In the genomic region with DNA sequence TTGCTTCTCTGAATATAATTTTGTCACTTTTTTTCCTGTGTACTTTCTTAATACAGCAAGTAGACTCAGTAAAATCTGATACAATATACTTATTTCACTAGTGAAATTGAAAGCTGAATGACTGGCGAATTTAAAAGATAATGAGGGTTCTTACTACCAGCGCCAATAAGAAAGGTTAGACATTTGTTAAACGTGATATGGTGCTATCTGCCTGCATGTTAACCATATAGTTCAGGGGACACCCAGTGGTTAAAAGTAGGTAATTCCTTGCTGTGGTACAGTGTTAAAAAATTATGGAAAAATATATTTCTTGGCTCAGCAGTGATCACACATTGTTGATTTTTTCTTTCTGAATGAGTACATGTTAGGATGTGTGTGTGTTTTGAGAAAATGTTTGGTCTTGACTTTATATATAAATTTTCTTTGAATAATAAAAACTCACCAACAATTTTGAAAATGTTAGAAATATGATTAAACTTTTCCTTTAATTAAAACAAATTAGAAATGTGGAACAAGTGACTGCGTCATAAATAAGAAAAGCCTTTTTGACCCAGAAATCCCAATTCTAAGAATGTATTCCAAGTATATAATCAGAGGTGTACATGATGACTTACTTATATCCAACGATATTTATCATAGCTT, we compare ENCODE assay signal across 8 cellular contexts. TPM values are rescaled to one million over a fixed set of nuclear protein-coding genes. Genes with fewer than 3 reads are reported as not detected.
DNase-seq lines count a peak whose midpoint lies in the region; ATAC-seq and TF ChIP-seq lines count a peak whose summit lies in the region.

No MANE protein-coding gene starts in this region.

- peaks cover 5% of the 10 kb centered on the region for H3K36me3 Mint-ChIP-seq in T-helper 17 cell (ENCODE audit: low read depth)

- H3K4me3 ChIP-seq in fibroblast of villous mesenchyme (ENCODE audit: low read depth, low read length) (no peak overlapping the region), retinal pigment epithelial cell (ENCODE audit: low read length) (no peak overlapping the region)

- TF ChIP-seq CTCF in fibroblast of villous mesenchyme (IDR thresholded peaks at IDR 0.05; ENCODE audit: insufficient read depth, low read depth, low read length), result peak; percentile 72
- TF ChIP-seq CTCF in retinal pigment epithelial cell (conservative IDR thresholded peaks at IDR 0.05; ENCODE audit: low read depth, low read length), result peak; percentile 69

- no peaks in the 10 kb centered on the region for H3K27me3 Mint-ChIP-seq in T-helper 17 cell

- H3K27ac Mint-ChIP-seq in T-helper 17 cell, result peak overlapping the region; percentile 86

- no peak overlapping the region for H3K4me3 Mint-ChIP-seq in T-helper 17 cell

- peak; percentile 8 to 44 for DNase-seq in NCI-H524 (lab: John Stamatoyannopoulos, UW)
- no peak for DNase-seq in NCI-H524 treated with DMSO at 0.1 percent for 48 hours (lab: John Stamatoyannopoulos, UW)
- DNase-seq in Kasumi-1 (lab: John Stamatoyannopoulos, UW), result peak; percentile 72 to 86
- no peak for DNase-seq in T-helper 17 cell
- DNase-seq in fibroblast of villous mesenchyme (ENCODE audit: low read depth), result peak; percentile 78
- DNase-seq in retinal pigment epithelial cell (ENCODE audit: low read depth), result peak; percentile 18
- no peak for DNase-seq in globus pallidus (ENCODE audit: low spot score)

- peaks cover 28% of the 10 kb centered on the region for H3K4me1 Mint-ChIP-seq in T-helper 17 cell

- ATAC-seq in GM21786 (IDR thresholded peaks at IDR 0.05; ENCODE audit: unreplicated experiment) (peak; percentile 94), T-helper 17 cell (peak; percentile 77)

- no peaks in the 10 kb centered on the region for H3K9me3 ChIP-seq in T-helper 17 cell (ENCODE audit: control insufficient read depth, low read length, poor library complexity, severe bottlenecking)

RNA-seq across cellular contexts. Expression of a gene that starts 25.8 kb away (rescaled TPM):
- total RNA-seq in T-helper 17 cell (100 to 1,000 TPM; 303 TPM), fibroblast of villous mesenchyme (160 and 200 TPM in 2 replicates)

Comparison
In these comparisons a context has a peak if more than half of its experiments do, and no peak if none do; other contexts are left out.
1. DNase-seq: peak in NCI-H524 (2 of 2), Kasumi-1 (2 of 2), fibroblast of villous mesenchyme (single experiment) and retinal pigment epithelial cell (single experiment); none in NCI-H524 treated with DMSO at 0.1 percent for 48 hours (single experiment), T-helper 17 cell (0 of 3) and globus pallidus (single experiment).